In the genomic region with DNA sequence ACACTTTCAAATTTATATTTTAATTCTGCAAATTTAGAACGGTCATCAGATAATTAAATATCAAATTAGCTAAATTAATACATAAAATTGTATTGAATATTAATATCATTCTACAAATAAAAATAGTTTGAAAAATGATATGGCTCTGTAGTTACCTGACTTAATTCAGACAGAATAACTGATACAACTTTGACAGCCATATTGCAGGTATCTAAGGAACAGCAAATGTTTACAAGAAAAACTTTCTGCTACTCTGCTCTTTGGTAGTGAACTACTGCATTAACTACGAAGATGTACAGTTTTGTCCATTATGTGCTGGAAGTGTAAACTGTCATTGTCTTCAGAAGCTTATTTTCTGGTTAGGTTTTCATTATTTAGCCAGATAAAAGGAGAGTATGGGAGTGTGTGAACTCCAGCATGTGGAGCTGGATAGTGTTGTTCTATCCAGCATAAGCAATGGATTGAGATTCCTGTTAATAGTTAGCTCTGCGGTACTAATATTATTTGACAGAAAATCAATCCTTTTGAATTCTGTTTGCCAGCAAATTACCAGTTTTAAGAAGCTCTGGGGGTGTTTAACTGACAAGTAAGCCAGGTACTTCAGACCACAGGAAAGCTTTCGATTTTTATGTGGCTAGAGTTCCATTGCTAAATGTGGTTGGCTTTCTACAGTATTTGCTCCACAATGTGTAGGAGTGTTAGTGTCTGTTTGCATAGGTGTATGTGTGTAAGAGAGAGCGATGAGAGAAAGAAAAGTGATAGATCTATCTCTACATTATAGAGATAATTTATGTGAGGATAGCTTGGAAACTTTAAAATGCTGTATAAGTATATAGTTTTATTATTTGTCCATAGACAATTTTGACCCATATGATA, we compare ENCODE assay signal across 3 cellular contexts.
TF ChIP-seq lines count a peak whose summit lies in the region.

No MANE protein-coding gene starts in this region.

TF ChIP-seq in SK-N-SH, 30 proteins besides CTCF, POLR2A, EP300 and RAD21:
- TF ChIP-seq IRF3 (IDR thresholded peaks at IDR 0.05; ENCODE audit: low read depth, low read length) (no peak), FOXJ3 (CRISPR knock-in tag; IDR thresholded peaks at IDR 0.05) (no peak)
- TF ChIP-seq, protein P1, sequence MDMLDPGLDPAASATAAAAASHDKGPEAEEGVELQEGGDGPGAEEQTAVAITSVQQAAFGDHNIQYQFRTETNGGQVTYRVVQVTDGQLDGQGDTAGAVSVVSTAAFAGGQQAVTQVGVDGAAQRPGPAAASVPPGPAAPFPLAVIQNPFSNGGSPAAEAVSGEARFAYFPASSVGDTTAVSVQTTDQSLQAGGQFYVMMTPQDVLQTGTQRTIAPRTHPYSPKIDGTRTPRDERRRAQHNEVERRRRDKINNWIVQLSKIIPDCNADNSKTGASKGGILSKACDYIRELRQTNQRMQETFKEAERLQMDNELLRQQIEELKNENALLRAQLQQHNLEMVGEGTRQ (IDR thresholded peaks at IDR 0.05; ENCODE audit: borderline replicate concordance, low read depth, low read length): no peak

TF ChIP-seq in SK-N-SH treated with all-trans-retinoic acid at 6 μM for 48 hours, 23 proteins besides CTCF, POLR2A, EP300 and RAD21:
- no peak for TF ChIP-seq TOX (CRISPR knock-in tag; IDR thresholded peaks at IDR 0.05; ENCODE audit: borderline replicate concordance)
- TF ChIP-seq ZNF8 (CRISPR knock-in tag; IDR thresholded peaks at IDR 0.05): no peak
- TF ChIP-seq SNAI2 (CRISPR knock-in tag; IDR thresholded peaks at IDR 0.05): no peak
- TF ChIP-seq PATZ1 (CRISPR knock-in tag; IDR thresholded peaks at IDR 0.05; ENCODE audit: borderline replicate concordance): no peak
- TF ChIP-seq ESRRG (CRISPR knock-in tag; IDR thresholded peaks at IDR 0.05): no peak
- no peak for TF ChIP-seq GLIS3 (CRISPR knock-in tag; IDR thresholded peaks at IDR 0.05)
- no peak for TF ChIP-seq TCF4 (CRISPR knock-in tag; IDR thresholded peaks at IDR 0.05; ENCODE audit: borderline replicate concordance)

TF ChIP-seq in GM12878, 131 proteins besides CTCF, POLR2A, EP300 and RAD21:
- TF ChIP-seq RUNX3 (IDR thresholded peaks at IDR 0.05; ENCODE audit: low read length): peak; percentile 49
- TF ChIP-seq, protein P2, sequence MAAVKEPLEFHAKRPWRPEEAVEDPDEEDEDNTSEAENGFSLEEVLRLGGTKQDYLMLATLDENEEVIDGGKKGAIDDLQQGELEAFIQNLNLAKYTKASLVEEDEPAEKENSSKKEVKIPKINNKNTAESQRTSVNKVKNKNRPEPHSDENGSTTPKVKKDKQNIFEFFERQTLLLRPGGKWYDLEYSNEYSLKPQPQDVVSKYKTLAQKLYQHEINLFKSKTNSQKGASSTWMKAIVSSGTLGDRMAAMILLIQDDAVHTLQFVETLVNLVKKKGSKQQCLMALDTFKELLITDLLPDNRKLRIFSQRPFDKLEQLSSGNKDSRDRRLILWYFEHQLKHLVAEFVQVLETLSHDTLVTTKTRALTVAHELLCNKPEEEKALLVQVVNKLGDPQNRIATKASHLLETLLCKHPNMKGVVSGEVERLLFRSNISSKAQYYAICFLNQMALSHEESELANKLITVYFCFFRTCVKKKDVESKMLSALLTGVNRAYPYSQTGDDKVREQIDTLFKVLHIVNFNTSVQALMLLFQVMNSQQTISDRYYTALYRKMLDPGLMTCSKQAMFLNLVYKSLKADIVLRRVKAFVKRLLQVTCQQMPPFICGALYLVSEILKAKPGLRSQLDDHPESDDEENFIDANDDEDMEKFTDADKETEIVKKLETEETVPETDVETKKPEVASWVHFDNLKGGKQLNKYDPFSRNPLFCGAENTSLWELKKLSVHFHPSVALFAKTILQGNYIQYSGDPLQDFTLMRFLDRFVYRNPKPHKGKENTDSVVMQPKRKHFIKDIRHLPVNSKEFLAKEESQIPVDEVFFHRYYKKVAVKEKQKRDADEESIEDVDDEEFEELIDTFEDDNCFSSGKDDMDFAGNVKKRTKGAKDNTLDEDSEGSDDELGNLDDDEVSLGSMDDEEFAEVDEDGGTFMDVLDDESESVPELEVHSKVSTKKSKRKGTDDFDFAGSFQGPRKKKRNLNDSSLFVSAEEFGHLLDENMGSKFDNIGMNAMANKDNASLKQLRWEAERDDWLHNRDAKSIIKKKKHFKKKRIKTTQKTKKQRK (IDR thresholded peaks at IDR 0.05; ENCODE audit: low read depth, low read length): no peak
